Comparison of ENCODE assay signal across 9 cellular contexts in the genomic region with DNA sequence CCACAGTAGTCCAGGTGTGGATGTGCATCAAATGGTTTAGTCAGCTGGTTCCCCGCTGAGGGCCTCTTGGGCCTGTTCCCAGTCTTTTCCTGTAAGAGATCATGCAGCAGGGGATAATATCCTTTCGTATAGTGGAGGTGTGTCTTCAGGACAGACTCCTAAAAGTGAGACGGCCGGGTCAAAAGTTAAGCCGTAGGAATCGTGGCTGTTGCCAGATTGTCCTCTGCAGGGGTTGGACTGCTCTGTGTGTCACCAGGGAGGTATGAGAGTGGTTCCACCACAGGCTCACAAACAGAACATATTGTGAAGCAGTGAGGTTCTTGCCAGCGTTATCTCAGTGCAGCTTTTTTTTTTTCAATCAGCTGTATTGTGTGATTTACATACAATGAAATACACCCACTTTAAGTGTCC.
DNase-seq lines count a peak whose midpoint lies in the region; ATAC-seq, FAIRE-seq and TF ChIP-seq lines count a peak whose summit lies in the region.
"Had no signal": no experiment of that assay in that cellular context is flagged by ENCODE, and none has a peak within 500 bp of the region (broad histone marks: within the 10 kb centered on the region; RNA-seq: fewer than 3 reads in every experiment).

No MANE protein-coding gene starts in this region.

- H3K4me3 ChIP-seq in endothelial cell of umbilical vein (replicated peaks in 1 of 3; ENCODE audit: insufficient read depth in 1 of 3, low read depth in 1 of 3, low read length in 3 of 3), result no peak overlapping the region
- H3K4me3 ChIP-seq: breast epithelium had no signal

- peak overlapping the region; percentile 39 for H3K4me2 ChIP-seq in endothelial cell of umbilical vein (ENCODE audit: insufficient read depth, low read length)

- no TSS peak for BruUV-seq in endothelial cell of umbilical vein (replicated peaks; lab: Mats Ljungman, UMichigan)

- dilution Hi-C loops in endothelial cell of umbilical vein (cut with MboI; ENCODE audit: extremely low pct_ligation_motif_present, low sequenced_read_pairs), result no loop called here

- no peaks in the 10 kb centered on the region for H3K9me1 ChIP-seq in endothelial cell of umbilical vein (replicated peaks; ENCODE audit: control insufficient read depth, extremely low read depth, insufficient read depth, low read length)

- peak; percentile 75 for DNase-seq in ELR (ENCODE audit: low read depth)
- peak; percentile 81 for DNase-seq in NCI-H226
- peak; percentile 85 for DNase-seq in endothelial cell of umbilical vein (ENCODE audit: low read depth, low spot score)
- peak; percentile 82 for DNase-seq in renal cortical epithelial cell (ENCODE audit: low read depth)
- DNase-seq in NAMALWA (ENCODE audit: low spot score), result no peak
- DNase-seq in activated gamma-delta T cell (lab: John Stamatoyannopoulos, UW), result no peak
- DNase-seq in ecto neural progenitor cell (ENCODE audit: low spot score), result no peak

- H3K79me2 ChIP-seq in endothelial cell of umbilical vein (ENCODE audit: control insufficient read depth, insufficient read depth, low read length), result no peaks in the 10 kb centered on the region

- no peak for TF ChIP-seq POLR2A in endothelial cell of umbilical vein (IDR thresholded peaks at IDR 0.05; ENCODE audit: low read depth, low read length)

- H3K27me3 ChIP-seq in endothelial cell of umbilical vein (ENCODE audit: control insufficient read depth in 2 of 2, insufficient read depth in 2 of 2, low read length in 2 of 2), result no peaks in the 10 kb centered on the region
- H3K27me3 ChIP-seq: breast epithelium had no signal

- H3K27ac ChIP-seq in endothelial cell of umbilical vein (ENCODE audit: insufficient read depth, low read depth, low read length), result peak overlapping the region; percentile 39

- H3K36me3 ChIP-seq in endothelial cell of umbilical vein (ENCODE audit: control insufficient read depth in 2 of 2, extremely low read depth in 1 of 2, insufficient read depth in 2 of 2, low read length in 2 of 2), result peaks cover 0 to 4% of the 10 kb centered on the region in 2 experiments
- H3K36me3 ChIP-seq: breast epithelium had no signal

- no peak for ATAC-seq in GM19397 (IDR thresholded peaks at IDR 0.05; ENCODE audit: unreplicated experiment)

- peak; percentile 80 for FAIRE-seq in endothelial cell of umbilical vein (lab: Jason Lieb, UNC)

- H3K9ac ChIP-seq in endothelial cell of umbilical vein (replicated peaks; ENCODE audit: extremely low read depth, insufficient read depth, low read length), result no peak overlapping the region

- no peak overlapping the region for H2AFZ ChIP-seq in endothelial cell of umbilical vein (ENCODE audit: low read depth, low read length)

- TF ChIP-seq CTCF in endothelial cell of umbilical vein (IDR thresholded peaks at IDR 0.05; ENCODE audit: extremely low read depth in 1 of 2, insufficient read depth in 1 of 2, low read depth in 1 of 2, low read length in 2 of 2), result no peak

- H3K9me3 ChIP-seq in endothelial cell of umbilical vein (replicated peaks; ENCODE audit: control insufficient read depth, insufficient read depth, low read length), result no peaks in the 10 kb centered on the region
- H3K9me3 ChIP-seq: breast epithelium had no signal

- POLR2A ChIA-PET in endothelial cell of umbilical vein (lab: Charles Lee), result no interaction called here

- intact Hi-C loops in endothelial cell of umbilical vein (cut with micrococcal nuclease), result loop anchor here (1.0 to 2.0 kb wide), 4 partner anchors 34 to 169 kb away; no protein-coding TSS in a partner anchor

- H3K4me1 ChIP-seq in endothelial cell of umbilical vein (ENCODE audit: control insufficient read depth, extremely low read depth, insufficient read depth, low read length), result peaks cover 16% of the 10 kb centered on the region

- CTCF ChIA-PET in endothelial cell of umbilical vein (lab: Charles Lee), result no interaction called here

- H4K20me1 ChIP-seq in endothelial cell of umbilical vein (replicated peaks; ENCODE audit: control insufficient read depth, extremely low read depth, insufficient read depth, low read length), result no peaks in the 10 kb centered on the region

TF ChIP-seq in endothelial cell of umbilical vein, 7 proteins besides CTCF, POLR2A, EP300 and RAD21:
- no peak for TF ChIP-seq EZH2 (IDR thresholded peaks at IDR 0.05; ENCODE audit: borderline replicate concordance, low read depth, low read length, severe bottlenecking)
- no peak for TF ChIP-seq JUN (IDR thresholded peaks at IDR 0.05; ENCODE audit: borderline replicate concordance, insufficient read depth, insufficient read length, low read depth)
- TF ChIP-seq FOS (IDR thresholded peaks at IDR 0.05; ENCODE audit: borderline replicate concordance, insufficient read depth, low read length), result no peak
- TF ChIP-seq POLR2AphosphoS5 (IDR thresholded peaks at IDR 0.05; ENCODE audit: insufficient read depth, low read depth, low read length), result no peak
- no peak for TF ChIP-seq GATA2 (IDR thresholded peaks at IDR 0.05; ENCODE audit: insufficient read depth, insufficient read length, low read depth, low read length)
- no peak for TF ChIP-seq MAX (IDR thresholded peaks at IDR 0.05; ENCODE audit: insufficient read depth, insufficient read length)
- TF ChIP-seq MYC (IDR thresholded peaks at IDR 0.05; ENCODE audit: low read depth, low read length), result no peak

Comparison
In these comparisons a context has a peak if more than half of its experiments do, and no peak if none do; other contexts are left out.
1. DNase-seq: peak in ELR (single experiment), NCI-H226 (single experiment), endothelial cell of umbilical vein (single experiment) and renal cortical epithelial cell (single experiment); none in NAMALWA (single experiment), activated gamma-delta T cell (single experiment) and ecto neural progenitor cell (single experiment).